Comparison of ENCODE assay signal across 38 cellular contexts in the genomic region with DNA sequence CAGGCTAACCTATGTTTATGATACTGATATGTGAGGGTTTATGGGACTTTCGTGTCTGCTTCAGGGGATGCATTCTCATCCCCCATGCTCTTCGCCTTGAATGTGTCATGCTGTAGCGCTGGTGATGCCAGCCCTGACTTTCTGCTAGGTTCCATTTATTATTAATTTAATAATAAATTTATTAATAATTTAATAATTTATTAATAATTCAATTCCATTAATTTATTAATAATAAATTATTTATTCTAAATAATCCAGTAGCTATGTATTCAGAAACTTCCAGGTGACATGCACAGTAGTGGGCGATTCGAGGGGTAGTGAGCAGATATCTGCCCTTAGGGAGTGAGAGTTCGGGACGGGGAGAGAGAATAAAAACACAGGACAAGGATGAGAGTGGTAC. TPM values are rescaled to one million over a fixed set of nuclear protein-coding genes. Genes with fewer than 3 reads are reported as not detected.
"Had no signal": no experiment of that assay in that cellular context is flagged by ENCODE, and none has a peak within 500 bp of the region (broad histone marks: within the 10 kb centered on the region; RNA-seq: fewer than 3 reads in every experiment).

No MANE protein-coding gene starts in this region.

- DNase-seq: Karpas-422, Kasumi-1, KG1, MG63, MM.1S, MV-4-11, NCI-H1048, NCI-H1092, NCI-H1092 treated with DMSO at 0.1 percent for 48 hours, NCI-H1105, NCI-H1105 treated with DMSO at 0.1 percent for 48 hours, NCI-H1417, NCI-H1417 treated with DMSO at 0.1 percent for 48 hours, NCI-H1436, NCI-H1436 treated with DMSO at 0.1 percent for 48 hours, NCI-H146, NCI-H1694, NCI-H1694 treated with DMSO at 0.1 percent for 48 hours, NCI-H187, NCI-H1930, NCI-H2029, NCI-H2029 treated with DMSO at 0.1 percent for 48 hours, NCI-H2081, NCI-H2081 treated with DMSO at 0.1 percent for 48 hours, NCI-H2107, NCI-H2171, NCI-H2171 treated with DMSO at 0.1 percent for 48 hours, NCI-H2227 treated with DMSO at 0.1 percent for 48 hours, NCI-H226, NCI-H345, NCI-H446, NCI-H446 treated with DMSO at 0.1 percent for 48 hours, NCI-H510A had no signal

- H3K9me3 ChIP-seq: MG63 had no signal

- H3K36me3 ChIP-seq: MG63 had no signal

- H3K4me3 ChIP-seq: MG63 had no signal

- H3K27ac ChIP-seq: KMS-11 had no signal

- H3K27me3 ChIP-seq: MG63 had no signal

RNA-seq across cellular contexts. Expression of gene SHISA6, which starts 49.8 kb away (rescaled TPM):
- total RNA-seq: LHCN-M2, M059J, MCF 10A, NCI-H460 had no signal
